In the genomic region with DNA sequence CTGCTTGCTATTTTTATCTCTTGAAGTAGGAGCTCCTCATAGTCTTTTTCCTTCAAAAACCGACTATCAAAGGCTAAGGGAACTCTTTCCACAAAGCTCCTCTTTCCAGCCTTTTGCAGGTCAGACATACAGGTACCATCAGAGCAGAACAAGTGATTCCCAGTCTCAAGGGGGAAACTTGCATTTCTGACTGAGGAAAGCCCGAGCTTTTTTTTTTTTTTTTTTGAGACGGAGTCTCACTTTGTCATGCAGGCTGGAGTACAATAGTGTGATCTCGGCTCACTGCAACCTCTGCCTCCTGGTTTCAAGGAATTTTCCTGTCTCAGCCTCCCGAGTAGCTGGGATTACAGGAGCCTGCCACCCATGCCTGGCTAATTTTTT, we compare ENCODE assay signal across 16 cellular contexts. TPM values are rescaled to one million over a fixed set of nuclear protein-coding genes. Genes with fewer than 3 reads are reported as not detected.
DNase-seq lines count a peak whose midpoint lies in the region; ATAC-seq, FAIRE-seq and TF ChIP-seq lines count a peak whose summit lies in the region.
"Had no signal": no experiment of that assay in that cellular context is flagged by ENCODE, and none has a peak within 500 bp of the region (broad histone marks: within the 10 kb centered on the region; RNA-seq: fewer than 3 reads in every experiment).

No MANE protein-coding gene starts in this region.

- no peak overlapping the region for H4K91ac ChIP-seq in IMR-90 (ENCODE audit: insufficient read depth, low read depth, low read length)

- TF ChIP-seq CTCF in IMR-90 (conservative IDR thresholded peaks at IDR 0.05; ENCODE audit: low read depth, low read length) (no peak), astrocyte (IDR thresholded peaks at IDR 0.05; ENCODE audit: insufficient read depth, low read depth, low read length) (no peak)

- H3K36me3 ChIP-seq in IMR-90 (ENCODE audit: control insufficient read depth, insufficient read depth, low read length) (no peaks in the 10 kb centered on the region), astrocyte (ENCODE audit: insufficient read depth, low read length) (no peaks in the 10 kb centered on the region), small intestine (ENCODE audit: control insufficient read depth in 2 of 2, insufficient read depth in 2 of 2, low read length in 2 of 2) (peaks cover 0 to 2% of the 10 kb centered on the region in 2 donors)
- H3K36me3 ChIP-seq: right atrium auricular region had no signal

- no peak overlapping the region for H3K14ac ChIP-seq in IMR-90 (replicated peaks; ENCODE audit: low read depth, low read length)

- CTCF ChIA-PET in IMR-90 (lab: Yijun Ruan, JAX): no interaction called here

- FAIRE-seq in astrocyte (lab: Jason Lieb, UNC) (no peak), small intestine (lab: Jason Lieb, UNC) (no peak)

- H4K20me1 ChIP-seq in IMR-90 (ENCODE audit: insufficient read depth, low read length): peaks cover 4% of the 10 kb centered on the region; the same call in 1 of the 2 replicates
- H4K20me1 ChIP-seq in astrocyte (ENCODE audit: insufficient read depth, low read length): no peaks in the 10 kb centered on the region

- H2AFZ ChIP-seq in IMR-90 (replicated peaks; ENCODE audit: low read length, poor library complexity): no peak overlapping the region
- H2AFZ ChIP-seq in astrocyte (ENCODE audit: low read depth, low read length): peak overlapping the region; percentile 21

- no peak overlapping the region for H2BK5ac ChIP-seq in IMR-90 (ENCODE audit: low read depth, low read length, poor library complexity, severe bottlenecking)

- no peak overlapping the region for H3K18ac ChIP-seq in IMR-90 (ENCODE audit: low read depth, low read length)

- H3K79me2 ChIP-seq in astrocyte (ENCODE audit: insufficient read depth, low read length): no peaks in the 10 kb centered on the region

- H3K4me3 ChIP-seq in IMR-90 (ENCODE audit: insufficient read depth, low read depth, low read length) (no peak overlapping the region), astrocyte (ENCODE audit: insufficient read depth, low read depth, low read length) (no peak overlapping the region), small intestine (ENCODE audit: low read depth in 1 of 2, low read length in 2 of 2) (no peak overlapping the region)
- H3K4me3 ChIP-seq: right atrium auricular region had no signal

- H3K27me3 Mint-ChIP-seq in astrocyte (ENCODE audit: low read depth, unreplicated experiment): no peaks in the 10 kb centered on the region
- no peaks in the 10 kb centered on the region for H3K27me3 Mint-ChIP-seq in naive B cell
- H3K27me3 Mint-ChIP-seq: activated naive CD4-positive, alpha-beta T cell treated with anti-CD3 and anti-CD28 coated beads, Interleukin-2, amount 50 U/mL, for 24 hours had no signal

- DNase-seq in ELF-1 (ENCODE audit: low read depth, low spot score) (peak; percentile 9), IMR-90 (no peak), astrocyte (ENCODE audit: low read depth) (no peak), naive B cell (no peak), OCI-M2 (lab: John Stamatoyannopoulos, UW; ENCODE audit: unreplicated experiment) (no peak), Ammon's horn (ENCODE audit: low spot score) (no peak), small intestine (no peak)
- DNase-seq: GF-D8, Karpas-422, left cardiac atrium, NCI-H1436 treated with DMSO at 0.1 percent for 48 hours, NCI-H524, nephron progenitor cell had no signal

- TF ChIP-seq POLR2A in IMR-90 (IDR thresholded peaks at IDR 0.05; ENCODE audit: low read depth, low read length): no peak

- H2BK15ac ChIP-seq in IMR-90 (ENCODE audit: low read depth, low read length): no peak overlapping the region

- H3K9me3 ChIP-seq in IMR-90 (ENCODE audit: control insufficient read depth, insufficient read depth, low read length): peaks cover 5% of the 10 kb centered on the region; the same call in 1 of the 2 replicates
- H3K9me3 ChIP-seq in astrocyte (ENCODE audit: insufficient read depth, low read depth, low read length): no peaks in the 10 kb centered on the region
- no peaks in the 10 kb centered on the region for H3K9me3 ChIP-seq in small intestine (ENCODE audit: control insufficient read depth, low read depth)
- H3K9me3 ChIP-seq: right atrium auricular region had no signal

- H4K8ac ChIP-seq in IMR-90 (ENCODE audit: low read depth in 2 of 2, low read length in 2 of 2): no peak overlapping the region

- no peak overlapping the region; the same call in 1 of the 2 replicates for H3K56ac ChIP-seq in IMR-90 (ENCODE audit: extremely low read depth, insufficient read depth, low read length)

- TF ChIP-seq RAD21 in IMR-90 (IDR thresholded peaks at IDR 0.05; ENCODE audit: low read length): no peak

- no peaks in the 10 kb centered on the region for H3K79me1 ChIP-seq in IMR-90 (ENCODE audit: low read depth in 1 of 2, low read length in 2 of 2)

- in situ Hi-C loops in IMR-90 (cut with MboI; ENCODE audit: low sequenced_read_pairs): no loop called here

- H3K4me1 ChIP-seq in IMR-90 (ENCODE audit: control insufficient read depth, insufficient read depth, low read length) (no peaks in the 10 kb centered on the region; the same call in 1 of the 2 replicates), astrocyte (ENCODE audit: insufficient read depth, low read length) (peaks cover 11% of the 10 kb centered on the region), small intestine (ENCODE audit: control insufficient read depth in 2 of 2, insufficient read depth in 1 of 2, low read depth in 1 of 2, low read length in 1 of 2) (no peaks in the 10 kb centered on the region)
- H3K4me1 ChIP-seq: right atrium auricular region had no signal

- H3K27ac ChIP-seq in IMR-90 (ENCODE audit: insufficient read depth, low read length): no peak overlapping the region
- H3K27ac ChIP-seq in astrocyte (ENCODE audit: low read depth, low read length): peak overlapping the region; percentile 85
- no peak overlapping the region for H3K27ac ChIP-seq in small intestine (ENCODE audit: low read depth in 1 of 2, low read length in 1 of 2)
- H3K27ac ChIP-seq: right atrium auricular region had no signal

- H3K27ac Mint-ChIP-seq in astrocyte (ENCODE audit: unreplicated experiment) (peak overlapping the region; percentile 88), naive B cell (peak overlapping the region in 4 of 6 donors; percentile 11 to 70 (median 62))
- H3K27ac Mint-ChIP-seq: nephron progenitor cell had no signal

- H2AK9ac ChIP-seq in IMR-90 (replicated peaks; ENCODE audit: low read depth, low read length, poor library complexity): no peak overlapping the region

- no peak overlapping the region for H3K23ac ChIP-seq in IMR-90 (ENCODE audit: low read depth, low read length)

- H3K36me3 Mint-ChIP-seq in astrocyte (ENCODE audit: low read depth, unreplicated experiment) (peaks cover 9% of the 10 kb centered on the region), naive B cell (peaks cover 53% of the 10 kb centered on the region in 2 donors)

- H2BK120ac ChIP-seq in IMR-90 (ENCODE audit: low read depth, low read length): no peak overlapping the region

- H3K4me3 Mint-ChIP-seq in astrocyte (ENCODE audit: unreplicated experiment) (peak overlapping the region; percentile 1), naive B cell (no peak overlapping the region)
- H3K4me3 Mint-ChIP-seq: activated naive CD4-positive, alpha-beta T cell treated with anti-CD3 and anti-CD28 coated beads, Interleukin-2, amount 50 U/mL, for 24 hours; nephron progenitor cell had no signal

- dilution Hi-C loops in IMR-90 (cut with HindIII; ENCODE audit: low sequenced_read_pairs, unreplicated experiment): no loop called here

- no peak overlapping the region for H3K9ac ChIP-seq in IMR-90 (ENCODE audit: low read depth, low read length)
- peak overlapping the region; percentile 56 for H3K9ac ChIP-seq in astrocyte (ENCODE audit: low read length)

- no peak overlapping the region for H2BK20ac ChIP-seq in IMR-90 (ENCODE audit: low read depth, low read length)

- H3K4me1 Mint-ChIP-seq in astrocyte (ENCODE audit: low read depth, unreplicated experiment) (peaks cover 22% of the 10 kb centered on the region), naive B cell (peaks cover 13 to 17% (median 17%) of the 10 kb centered on the region in 3 donors)
- H3K4me1 Mint-ChIP-seq: nephron progenitor cell had no signal

- peaks cover 10% of the 10 kb centered on the region for H3K9me3 Mint-ChIP-seq in astrocyte (ENCODE audit: unreplicated experiment)
- no peaks in the 10 kb centered on the region for H3K9me3 Mint-ChIP-seq in naive B cell
- H3K9me3 Mint-ChIP-seq: nephron progenitor cell had no signal

- no peaks in the 10 kb centered on the region; the same call in 1 of the 2 replicates for H3K9me1 ChIP-seq in IMR-90 (ENCODE audit: insufficient read depth, low read length)

- intact Hi-C loops in IMR-90 (cut with micrococcal nuclease): no loop called here

- BruUV-seq in IMR-90 (replicated peaks; lab: Mats Ljungman, UMichigan): no TSS peak

- POLR2A ChIA-PET in IMR-90 (lab: Charles Lee; ENCODE audit: unreplicated experiment): no interaction called here

- H2AK5ac ChIP-seq in IMR-90 (ENCODE audit: low read depth, low read length): no peak overlapping the region

- H4K5ac ChIP-seq in IMR-90 (ENCODE audit: low read depth, low read length): no peak overlapping the region; the same call in 1 of the 2 replicates

- H3K27me3 ChIP-seq in IMR-90 (ENCODE audit: control insufficient read depth, insufficient read depth, low read length): peaks cover 1% of the 10 kb centered on the region; the same call in 1 of the 2 replicates
- H3K27me3 ChIP-seq in astrocyte (ENCODE audit: insufficient read depth, low read length): peaks cover 5% of the 10 kb centered on the region
- no peaks in the 10 kb centered on the region for H3K27me3 ChIP-seq in small intestine (ENCODE audit: control insufficient read depth in 2 of 2, insufficient read depth in 2 of 2, low read length in 2 of 2)
- H3K27me3 ChIP-seq: right atrium auricular region had no signal

- no peak overlapping the region for H3K4ac ChIP-seq in IMR-90 (ENCODE audit: low read depth, low read length)

- ATAC-seq in IMR-90 (ENCODE audit: low read depth): no peak
- no peak for ATAC-seq in naive B cell (ENCODE audit: low read depth in 2 of 2)
- no peak for ATAC-seq in HG02798 (IDR thresholded peaks at IDR 0.05; ENCODE audit: poor library complexity, unreplicated experiment)

- H3K4me2 ChIP-seq in IMR-90 (ENCODE audit: low read depth, low read length): peak overlapping the region; percentile 46; the same call in 1 of the 2 replicates
- H3K4me2 ChIP-seq in astrocyte (ENCODE audit: low read length): peak overlapping the region; percentile 81

- WGBS in IMR-90 (ENCODE audit: extremely low coverage in 2 of 2, insufficient read length in 1 of 2), 2 experiments: 86% methylated on average over 1 of the region's 5 CpGs; no CpG with 5 or more reads in 1 of the 2 experiments
- 72 to 89% (median 73%) methylated on average over 5 of the region's 5 CpGs for WGBS in small intestine, 3 donors

TF ChIP-seq in IMR-90, 13 proteins besides CTCF, POLR2A, EP300 and RAD21 (continues in another document):
- TF ChIP-seq MAZ (IDR thresholded peaks at IDR 0.05; ENCODE audit: borderline replicate concordance, low read depth, low read length): no peak

RNA-seq across cellular contexts. Expression of a gene that starts 32.0 kb away (rescaled TPM):
- total RNA-seq in IMR-90 (2012; rRNA removed) (under 0.01 TPM in 1 of 2 replicates, not detected in the other), astrocyte (1.3 and 1.5 TPM in 2 replicates)
- polyA plus RNA-seq in IMR-90 (2012; rRNA removed) (0.03 and 0.06 TPM in 2 replicates), naive B cell (ENCODE audit: low read depth in 6 of 6) (100 to 1,000 TPM; 102 to 156 (median 129) TPM), small intestine (1 to 10 TPM in 2 of 3 donors, under 1 TPM in 1; 0.67 to 6.2 (median 4.1) TPM)
- not detected in 2 replicates for polyA plus RNA-seq in IMR-90 (2012; cell fraction: cytosol; rRNA removed)
- polyA plus RNA-seq in IMR-90 (2012; cell fraction: nucleus; rRNA removed; ENCODE audit: low replicate concordance): 0.10 and 0.16 TPM in 2 replicates

Comparison
In these comparisons a context has a peak if more than half of its experiments do, and no peak if none do; other contexts are left out.
1. RNA of a gene that starts 32.0 kb away (polyA plus RNA-seq): 102 to 156 TPM in naive B cell; 0.67 to 6.2 TPM in small intestine and 0.03 to 0.16 TPM in IMR-90; every median in the first group is over 10 times any median in the second.